Comparison of ENCODE assay signal across 1 cellular context in the genomic region with DNA sequence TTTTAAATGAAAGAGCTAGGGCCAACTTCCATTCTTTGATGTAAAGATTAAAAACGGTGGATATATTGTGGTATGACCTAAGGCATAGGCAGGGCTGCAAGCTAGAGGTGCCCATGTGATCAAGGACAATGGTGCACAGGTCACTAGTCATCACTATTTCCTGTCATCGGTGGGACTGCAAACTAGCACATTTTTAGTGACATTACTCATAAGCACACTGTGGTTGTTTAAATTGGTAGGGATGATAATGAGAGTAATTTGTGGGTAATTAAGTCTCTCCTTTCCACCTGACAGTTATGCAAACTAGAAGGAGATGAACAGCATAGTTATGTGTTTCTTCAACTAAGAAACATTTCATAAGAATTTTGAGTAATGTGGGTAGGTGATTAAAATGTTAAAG.
TF ChIP-seq lines count a peak whose summit lies in the region.

No MANE protein-coding gene starts in this region.

TF ChIP-seq in GM12878, 131 proteins besides CTCF, POLR2A, EP300 and RAD21 (continued from another document and continues in another):
- TF ChIP-seq, protein P1, sequence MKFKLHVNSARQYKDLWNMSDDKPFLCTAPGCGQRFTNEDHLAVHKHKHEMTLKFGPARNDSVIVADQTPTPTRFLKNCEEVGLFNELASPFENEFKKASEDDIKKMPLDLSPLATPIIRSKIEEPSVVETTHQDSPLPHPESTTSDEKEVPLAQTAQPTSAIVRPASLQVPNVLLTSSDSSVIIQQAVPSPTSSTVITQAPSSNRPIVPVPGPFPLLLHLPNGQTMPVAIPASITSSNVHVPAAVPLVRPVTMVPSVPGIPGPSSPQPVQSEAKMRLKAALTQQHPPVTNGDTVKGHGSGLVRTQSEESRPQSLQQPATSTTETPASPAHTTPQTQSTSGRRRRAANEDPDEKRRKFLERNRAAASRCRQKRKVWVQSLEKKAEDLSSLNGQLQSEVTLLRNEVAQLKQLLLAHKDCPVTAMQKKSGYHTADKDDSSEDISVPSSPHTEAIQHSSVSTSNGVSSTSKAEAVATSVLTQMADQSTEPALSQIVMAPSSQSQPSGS (IDR thresholded peaks at IDR 0.05; ENCODE audit: low read length): no peak
- TF ChIP-seq RCOR1 (conservative IDR thresholded peaks at IDR 0.05; ENCODE audit: low read depth, low read length) (no peak), PML (IDR thresholded peaks at IDR 0.05; ENCODE audit: low read length) (no peak), WRNIP1 (IDR thresholded peaks at IDR 0.05; ENCODE audit: borderline replicate concordance, low read depth, low read length) (no peak), NR2C1 (IDR thresholded peaks at IDR 0.05) (peak; percentile 25; the same call in 1 of the 2 replicates), CBX3 (IDR thresholded peaks at IDR 0.05; ENCODE audit: borderline replicate concordance, low read depth) (no peak), BMI1 (IDR thresholded peaks at IDR 0.05; ENCODE audit: borderline replicate concordance) (peak; percentile 68; the same call in 1 of the 2 replicates), ZNF24 (IDR thresholded peaks at IDR 0.05) (no peak), ZZZ3 (IDR thresholded peaks at IDR 0.05; ENCODE audit: control insufficient read depth, insufficient read length, low read depth) (no peak), PAX8 (IDR thresholded peaks at IDR 0.05) (no peak), CHD2 (IDR thresholded peaks at IDR 0.05; ENCODE audit: borderline replicate concordance, low read depth, low read length) (peak; percentile 26; the same call in 1 of the 2 replicates), HDGF (IDR thresholded peaks at IDR 0.05) (no peak), BCL11A (IDR thresholded peaks at IDR 0.05; ENCODE audit: low read depth, low read length) (peak; percentile 73), SUPT20H (IDR thresholded peaks at IDR 0.05; ENCODE audit: borderline replicate concordance, control insufficient read depth, low read depth, low read length) (no peak), CBFB (IDR thresholded peaks at IDR 0.05; ENCODE audit: low read depth) (no peak), IKZF2 (IDR thresholded peaks at IDR 0.05) (peak; percentile 29 to 68; a peak in 2 of 4 replicates), ESRRA (IDR thresholded peaks at IDR 0.05; ENCODE audit: low read length) (no peak), ATF7 (IDR thresholded peaks at IDR 0.05; ENCODE audit: low read depth) (peak; percentile 91), ZNF217 (IDR thresholded peaks at IDR 0.05) (peak; percentile 21; the same call in 1 of the 2 replicates), CHD4 (IDR thresholded peaks at IDR 0.05) (no peak), RFX5 (IDR thresholded peaks at IDR 0.05; ENCODE audit: low read depth, low read length) (no peak), SIN3A (IDR thresholded peaks at IDR 0.05; ENCODE audit: low read depth, low read length) (no peak), MEF2B (IDR thresholded peaks at IDR 0.05; ENCODE audit: partially characterized antibody, poor library complexity, severe bottlenecking) (peak; percentile 75), POLR2AphosphoS2 (IDR thresholded peaks at IDR 0.05; ENCODE audit: low read depth, low read length) (no peak), BHLHE40 (IDR thresholded peaks at IDR 0.05; ENCODE audit: borderline replicate concordance in 1 of 2, low read depth in 2 of 2, low read length in 1 of 2) (peak; percentile 49 to 74; a peak in 2 of 4 replicates), IRF4 (IDR thresholded peaks at IDR 0.05; ENCODE audit: low read depth, low read length) (no peak)
- TF ChIP-seq, protein P2, sequence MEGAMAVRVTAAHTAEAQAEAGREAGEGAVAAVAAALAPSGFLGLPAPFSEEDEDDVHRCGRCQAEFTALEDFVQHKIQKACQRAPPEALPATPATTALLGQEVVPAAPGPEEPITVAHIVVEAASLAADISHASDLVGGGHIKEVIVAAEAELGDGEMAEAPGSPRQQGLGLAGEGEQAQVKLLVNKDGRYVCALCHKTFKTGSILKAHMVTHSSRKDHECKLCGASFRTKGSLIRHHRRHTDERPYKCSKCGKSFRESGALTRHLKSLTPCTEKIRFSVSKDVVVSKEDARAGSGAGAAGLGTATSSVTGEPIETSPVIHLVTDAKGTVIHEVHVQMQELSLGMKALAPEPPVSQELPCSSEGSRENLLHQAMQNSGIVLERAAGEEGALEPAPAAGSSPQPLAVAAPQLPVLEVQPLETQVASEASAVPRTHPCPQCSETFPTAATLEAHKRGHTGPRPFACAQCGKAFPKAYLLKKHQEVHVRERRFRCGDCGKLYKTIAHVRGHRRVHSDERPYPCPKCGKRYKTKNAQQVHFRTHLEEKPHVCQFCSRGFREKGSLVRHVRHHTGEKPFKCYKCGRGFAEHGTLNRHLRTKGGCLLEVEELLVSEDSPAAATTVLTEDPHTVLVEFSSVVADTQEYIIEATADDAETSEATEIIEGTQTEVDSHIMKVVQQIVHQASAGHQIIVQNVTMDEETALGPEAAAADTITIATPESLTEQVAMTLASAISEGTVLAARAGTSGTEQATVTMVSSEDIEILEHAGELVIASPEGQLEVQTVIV (IDR thresholded peaks at IDR 0.05; ENCODE audit: borderline replicate concordance, partially characterized antibody): no peak
- TF ChIP-seq, protein P3, sequence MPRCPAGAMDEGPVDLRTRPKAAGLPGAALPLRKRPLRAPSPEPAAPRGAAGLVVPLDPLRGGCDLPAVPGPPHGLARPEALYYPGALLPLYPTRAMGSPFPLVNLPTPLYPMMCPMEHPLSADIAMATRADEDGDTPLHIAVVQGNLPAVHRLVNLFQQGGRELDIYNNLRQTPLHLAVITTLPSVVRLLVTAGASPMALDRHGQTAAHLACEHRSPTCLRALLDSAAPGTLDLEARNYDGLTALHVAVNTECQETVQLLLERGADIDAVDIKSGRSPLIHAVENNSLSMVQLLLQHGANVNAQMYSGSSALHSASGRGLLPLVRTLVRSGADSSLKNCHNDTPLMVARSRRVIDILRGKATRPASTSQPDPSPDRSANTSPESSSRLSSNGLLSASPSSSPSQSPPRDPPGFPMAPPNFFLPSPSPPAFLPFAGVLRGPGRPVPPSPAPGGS (IDR thresholded peaks at IDR 0.05; ENCODE audit: borderline replicate concordance, insufficient read depth, low read depth, low read length, poor library complexity, severe bottlenecking): no peak
- TF ChIP-seq, protein P4, sequence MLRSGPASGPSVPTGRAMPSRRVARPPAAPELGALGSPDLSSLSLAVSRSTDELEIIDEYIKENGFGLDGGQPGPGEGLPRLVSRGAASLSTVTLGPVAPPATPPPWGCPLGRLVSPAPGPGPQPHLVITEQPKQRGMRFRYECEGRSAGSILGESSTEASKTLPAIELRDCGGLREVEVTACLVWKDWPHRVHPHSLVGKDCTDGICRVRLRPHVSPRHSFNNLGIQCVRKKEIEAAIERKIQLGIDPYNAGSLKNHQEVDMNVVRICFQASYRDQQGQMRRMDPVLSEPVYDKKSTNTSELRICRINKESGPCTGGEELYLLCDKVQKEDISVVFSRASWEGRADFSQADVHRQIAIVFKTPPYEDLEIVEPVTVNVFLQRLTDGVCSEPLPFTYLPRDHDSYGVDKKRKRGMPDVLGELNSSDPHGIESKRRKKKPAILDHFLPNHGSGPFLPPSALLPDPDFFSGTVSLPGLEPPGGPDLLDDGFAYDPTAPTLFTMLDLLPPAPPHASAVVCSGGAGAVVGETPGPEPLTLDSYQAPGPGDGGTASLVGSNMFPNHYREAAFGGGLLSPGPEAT (IDR thresholded peaks at IDR 0.05; ENCODE audit: low read depth): peak; percentile 50; the same call in 1 of the 2 replicates
- TF ChIP-seq, protein P5, sequence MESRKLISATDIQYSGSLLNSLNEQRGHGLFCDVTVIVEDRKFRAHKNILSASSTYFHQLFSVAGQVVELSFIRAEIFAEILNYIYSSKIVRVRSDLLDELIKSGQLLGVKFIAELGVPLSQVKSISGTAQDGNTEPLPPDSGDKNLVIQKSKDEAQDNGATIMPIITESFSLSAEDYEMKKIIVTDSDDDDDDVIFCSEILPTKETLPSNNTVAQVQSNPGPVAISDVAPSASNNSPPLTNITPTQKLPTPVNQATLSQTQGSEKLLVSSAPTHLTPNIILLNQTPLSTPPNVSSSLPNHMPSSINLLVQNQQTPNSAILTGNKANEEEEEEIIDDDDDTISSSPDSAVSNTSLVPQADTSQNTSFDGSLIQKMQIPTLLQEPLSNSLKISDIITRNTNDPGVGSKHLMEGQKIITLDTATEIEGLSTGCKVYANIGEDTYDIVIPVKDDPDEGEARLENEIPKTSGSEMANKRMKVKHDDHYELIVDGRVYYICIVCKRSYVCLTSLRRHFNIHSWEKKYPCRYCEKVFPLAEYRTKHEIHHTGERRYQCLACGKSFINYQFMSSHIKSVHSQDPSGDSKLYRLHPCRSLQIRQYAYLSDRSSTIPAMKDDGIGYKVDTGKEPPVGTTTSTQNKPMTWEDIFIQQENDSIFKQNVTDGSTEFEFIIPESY (IDR thresholded peaks at IDR 0.05): no peak
- TF ChIP-seq, protein P6, sequence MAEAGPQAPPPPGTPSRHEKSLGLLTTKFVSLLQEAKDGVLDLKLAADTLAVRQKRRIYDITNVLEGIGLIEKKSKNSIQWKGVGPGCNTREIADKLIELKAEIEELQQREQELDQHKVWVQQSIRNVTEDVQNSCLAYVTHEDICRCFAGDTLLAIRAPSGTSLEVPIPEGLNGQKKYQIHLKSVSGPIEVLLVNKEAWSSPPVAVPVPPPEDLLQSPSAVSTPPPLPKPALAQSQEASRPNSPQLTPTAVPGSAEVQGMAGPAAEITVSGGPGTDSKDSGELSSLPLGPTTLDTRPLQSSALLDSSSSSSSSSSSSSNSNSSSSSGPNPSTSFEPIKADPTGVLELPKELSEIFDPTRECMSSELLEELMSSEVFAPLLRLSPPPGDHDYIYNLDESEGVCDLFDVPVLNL (IDR thresholded peaks at IDR 0.05; ENCODE audit: low read depth, low read length): no peak
- TF ChIP-seq, protein P7, sequence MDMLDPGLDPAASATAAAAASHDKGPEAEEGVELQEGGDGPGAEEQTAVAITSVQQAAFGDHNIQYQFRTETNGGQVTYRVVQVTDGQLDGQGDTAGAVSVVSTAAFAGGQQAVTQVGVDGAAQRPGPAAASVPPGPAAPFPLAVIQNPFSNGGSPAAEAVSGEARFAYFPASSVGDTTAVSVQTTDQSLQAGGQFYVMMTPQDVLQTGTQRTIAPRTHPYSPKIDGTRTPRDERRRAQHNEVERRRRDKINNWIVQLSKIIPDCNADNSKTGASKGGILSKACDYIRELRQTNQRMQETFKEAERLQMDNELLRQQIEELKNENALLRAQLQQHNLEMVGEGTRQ (IDR thresholded peaks at IDR 0.05; ENCODE audit: borderline replicate concordance, low read depth, low read length): peak; percentile 34; the same call in 1 of the 2 replicates
- TF ChIP-seq, protein P8, sequence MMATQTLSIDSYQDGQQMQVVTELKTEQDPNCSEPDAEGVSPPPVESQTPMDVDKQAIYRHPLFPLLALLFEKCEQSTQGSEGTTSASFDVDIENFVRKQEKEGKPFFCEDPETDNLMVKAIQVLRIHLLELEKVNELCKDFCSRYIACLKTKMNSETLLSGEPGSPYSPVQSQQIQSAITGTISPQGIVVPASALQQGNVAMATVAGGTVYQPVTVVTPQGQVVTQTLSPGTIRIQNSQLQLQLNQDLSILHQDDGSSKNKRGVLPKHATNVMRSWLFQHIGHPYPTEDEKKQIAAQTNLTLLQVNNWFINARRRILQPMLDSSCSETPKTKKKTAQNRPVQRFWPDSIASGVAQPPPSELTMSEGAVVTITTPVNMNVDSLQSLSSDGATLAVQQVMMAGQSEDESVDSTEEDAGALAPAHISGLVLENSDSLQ (IDR thresholded peaks at IDR 0.05): peak; percentile 60; the same call in 1 of the 2 replicates
- TF ChIP-seq, protein P9, sequence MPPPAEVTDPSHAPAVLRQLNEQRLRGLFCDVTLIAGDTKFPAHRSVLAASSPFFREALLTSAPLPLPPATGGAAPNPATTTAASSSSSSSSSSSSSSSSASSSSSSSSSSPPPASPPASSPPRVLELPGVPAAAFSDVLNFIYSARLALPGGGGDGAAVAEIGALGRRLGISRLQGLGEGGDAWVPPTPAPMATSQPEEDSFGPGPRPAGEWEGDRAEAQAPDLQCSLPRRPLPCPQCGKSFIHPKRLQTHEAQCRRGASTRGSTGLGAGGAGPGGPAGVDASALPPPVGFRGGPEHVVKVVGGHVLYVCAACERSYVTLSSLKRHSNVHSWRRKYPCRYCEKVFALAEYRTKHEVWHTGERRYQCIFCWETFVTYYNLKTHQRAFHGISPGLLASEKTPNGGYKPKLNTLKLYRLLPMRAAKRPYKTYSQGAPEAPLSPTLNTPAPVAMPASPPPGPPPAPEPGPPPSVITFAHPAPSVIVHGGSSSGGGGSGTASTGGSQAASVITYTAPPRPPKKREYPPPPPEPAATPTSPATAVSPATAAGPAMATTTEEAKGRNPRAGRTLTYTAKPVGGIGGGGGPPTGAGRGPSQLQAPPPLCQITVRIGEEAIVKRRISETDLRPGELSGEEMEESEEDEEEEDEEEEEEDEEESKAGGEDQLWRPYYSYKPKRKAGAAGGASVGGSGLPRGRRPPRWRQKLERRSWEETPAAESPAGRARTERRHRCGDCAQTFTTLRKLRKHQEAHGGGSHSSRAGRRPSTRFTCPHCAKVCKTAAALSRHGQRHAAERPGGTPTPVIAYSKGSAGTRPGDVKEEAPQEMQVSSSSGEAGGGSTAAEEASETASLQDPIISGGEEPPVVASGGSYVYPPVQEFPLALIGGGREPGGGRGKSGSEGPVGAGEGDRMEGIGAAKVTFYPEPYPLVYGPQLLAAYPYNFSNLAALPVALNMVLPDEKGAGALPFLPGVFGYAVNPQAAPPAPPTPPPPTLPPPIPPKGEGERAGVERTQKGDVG (CRISPR knock-in tag; IDR thresholded peaks at IDR 0.05): no peak
- TF ChIP-seq, protein P10, sequence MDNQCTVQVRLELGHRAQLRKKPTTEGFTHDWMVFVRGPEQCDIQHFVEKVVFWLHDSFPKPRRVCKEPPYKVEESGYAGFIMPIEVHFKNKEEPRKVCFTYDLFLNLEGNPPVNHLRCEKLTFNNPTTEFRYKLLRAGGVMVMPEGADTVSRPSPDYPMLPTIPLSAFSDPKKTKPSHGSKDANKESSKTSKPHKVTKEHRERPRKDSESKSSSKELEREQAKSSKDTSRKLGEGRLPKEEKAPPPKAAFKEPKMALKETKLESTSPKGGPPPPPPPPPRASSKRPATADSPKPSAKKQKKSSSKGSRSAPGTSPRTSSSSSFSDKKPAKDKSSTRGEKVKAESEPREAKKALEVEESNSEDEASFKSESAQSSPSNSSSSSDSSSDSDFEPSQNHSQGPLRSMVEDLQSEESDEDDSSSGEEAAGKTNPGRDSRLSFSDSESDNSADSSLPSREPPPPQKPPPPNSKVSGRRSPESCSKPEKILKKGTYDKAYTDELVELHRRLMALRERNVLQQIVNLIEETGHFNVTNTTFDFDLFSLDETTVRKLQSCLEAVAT (IDR thresholded peaks at IDR 0.05): no peak
